Comparison of ENCODE assay signal across 1 cellular context in the genomic region with DNA sequence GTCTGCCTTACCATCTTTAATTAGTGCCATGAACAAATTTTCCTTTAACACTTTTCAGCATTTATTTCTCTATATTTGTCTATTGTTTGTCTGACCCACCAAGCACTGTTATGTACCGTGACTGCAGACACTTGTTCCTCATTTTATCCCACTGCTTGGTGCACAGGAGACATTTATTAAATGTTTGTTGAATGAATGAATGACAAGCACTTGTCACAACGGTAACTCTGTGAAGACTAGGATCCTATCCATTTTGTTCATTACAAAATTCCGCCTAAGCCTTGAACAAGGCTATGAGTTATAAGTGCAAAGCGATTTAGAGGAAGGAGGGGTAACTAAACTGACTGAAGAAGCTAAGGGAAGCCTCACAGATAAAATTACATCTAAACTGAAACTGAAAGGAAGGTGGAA.
TF ChIP-seq lines count a peak whose summit lies in the region.

No MANE protein-coding gene starts in this region.

TF ChIP-seq in K562, 482 proteins besides CTCF, POLR2A, EP300 and RAD21 (continues in another document):
- TF ChIP-seq ZNF668 (CRISPR knock-in tag; IDR thresholded peaks at IDR 0.05) (no peak), GABPB2 (CRISPR knock-in tag; conservative IDR thresholded peaks at IDR 0.05) (no peak), NFE2L1 (tag; IDR thresholded peaks at IDR 0.05; ENCODE audit: borderline replicate concordance, low read depth) (no peak), SRF (CRISPR knock-in tag; IDR thresholded peaks at IDR 0.05) (no peak), ZNF644 (tag; IDR thresholded peaks at IDR 0.05; ENCODE audit: low read depth) (no peak), ZNF134 (CRISPR knock-in tag; conservative IDR thresholded peaks at IDR 0.05) (no peak), HDAC6 (IDR thresholded peaks at IDR 0.05; ENCODE audit: low read depth, low read length) (no peak), FOXK1 (CRISPR knock-in tag; IDR thresholded peaks at IDR 0.05; ENCODE audit: borderline replicate concordance) (no peak), ASH1L (IDR thresholded peaks at IDR 0.05; ENCODE audit: borderline replicate concordance, low read depth, partially characterized antibody) (no peak), ZZZ3 (IDR thresholded peaks at IDR 0.05) (no peak; the same call in 1 of the 2 replicates), KLF13 (tag; IDR thresholded peaks at IDR 0.05; ENCODE audit: borderline replicate concordance, low read depth) (no peak), MTA2 (IDR thresholded peaks at IDR 0.05; ENCODE audit: low read depth) (no peak), GTF2E2 (tag; IDR thresholded peaks at IDR 0.05) (0 out of 2 replicates have a peak, but pooled peaks have one; percentile 37), KHSRP (IDR thresholded peaks at IDR 0.05) (no peak), ATF1 (CRISPR knock-in tag; IDR thresholded peaks at IDR 0.05) (no peak), ATF1 (tag; IDR thresholded peaks at IDR 0.05) (no peak), HDAC3 (IDR thresholded peaks at IDR 0.05; ENCODE audit: borderline replicate concordance, partially characterized antibody) (no peak), TRIM25 (IDR thresholded peaks at IDR 0.05; ENCODE audit: borderline replicate concordance) (no peak), ZNF277 (CRISPR knock-in tag; IDR thresholded peaks at IDR 0.05; ENCODE audit: borderline replicate concordance) (no peak), FOXO4 (CRISPR knock-in tag; IDR thresholded peaks at IDR 0.05) (no peak), NR2C2 (CRISPR knock-in tag; IDR thresholded peaks at IDR 0.05) (no peak), NR2C2 (tag; IDR thresholded peaks at IDR 0.05) (no peak), RBM14 (IDR thresholded peaks at IDR 0.05; ENCODE audit: borderline replicate concordance, insufficient read depth, low read depth, low read length) (no peak), NEUROD1 (IDR thresholded peaks at IDR 0.05; ENCODE audit: borderline replicate concordance, low read depth, low read length, partially characterized antibody) (no peak), IRF2 (CRISPR knock-in tag; IDR thresholded peaks at IDR 0.05) (no peak), FOSL1 (tag; conservative IDR thresholded peaks at IDR 0.05) (no peak), ZNF316 (IDR thresholded peaks at IDR 0.05) (no peak), POLR2AphosphoS2 (IDR thresholded peaks at IDR 0.05; ENCODE audit: low read length) (no peak), ZNF785 (CRISPR knock-in tag; IDR thresholded peaks at IDR 0.05) (no peak), E2F5 (CRISPR knock-in tag; IDR thresholded peaks at IDR 0.05) (no peak), FOXA1 (IDR thresholded peaks at IDR 0.05; ENCODE audit: borderline replicate concordance) (0 out of 2 replicates have a peak, but pooled peaks have one; percentile 31), MAZ (CRISPR knock-in tag; conservative IDR thresholded peaks at IDR 0.05 in 1 of 2, IDR thresholded peaks at IDR 0.05 in 1 of 2) (no peak; a peak in 1 of 4 replicates)
- TF ChIP-seq, protein P1, sequence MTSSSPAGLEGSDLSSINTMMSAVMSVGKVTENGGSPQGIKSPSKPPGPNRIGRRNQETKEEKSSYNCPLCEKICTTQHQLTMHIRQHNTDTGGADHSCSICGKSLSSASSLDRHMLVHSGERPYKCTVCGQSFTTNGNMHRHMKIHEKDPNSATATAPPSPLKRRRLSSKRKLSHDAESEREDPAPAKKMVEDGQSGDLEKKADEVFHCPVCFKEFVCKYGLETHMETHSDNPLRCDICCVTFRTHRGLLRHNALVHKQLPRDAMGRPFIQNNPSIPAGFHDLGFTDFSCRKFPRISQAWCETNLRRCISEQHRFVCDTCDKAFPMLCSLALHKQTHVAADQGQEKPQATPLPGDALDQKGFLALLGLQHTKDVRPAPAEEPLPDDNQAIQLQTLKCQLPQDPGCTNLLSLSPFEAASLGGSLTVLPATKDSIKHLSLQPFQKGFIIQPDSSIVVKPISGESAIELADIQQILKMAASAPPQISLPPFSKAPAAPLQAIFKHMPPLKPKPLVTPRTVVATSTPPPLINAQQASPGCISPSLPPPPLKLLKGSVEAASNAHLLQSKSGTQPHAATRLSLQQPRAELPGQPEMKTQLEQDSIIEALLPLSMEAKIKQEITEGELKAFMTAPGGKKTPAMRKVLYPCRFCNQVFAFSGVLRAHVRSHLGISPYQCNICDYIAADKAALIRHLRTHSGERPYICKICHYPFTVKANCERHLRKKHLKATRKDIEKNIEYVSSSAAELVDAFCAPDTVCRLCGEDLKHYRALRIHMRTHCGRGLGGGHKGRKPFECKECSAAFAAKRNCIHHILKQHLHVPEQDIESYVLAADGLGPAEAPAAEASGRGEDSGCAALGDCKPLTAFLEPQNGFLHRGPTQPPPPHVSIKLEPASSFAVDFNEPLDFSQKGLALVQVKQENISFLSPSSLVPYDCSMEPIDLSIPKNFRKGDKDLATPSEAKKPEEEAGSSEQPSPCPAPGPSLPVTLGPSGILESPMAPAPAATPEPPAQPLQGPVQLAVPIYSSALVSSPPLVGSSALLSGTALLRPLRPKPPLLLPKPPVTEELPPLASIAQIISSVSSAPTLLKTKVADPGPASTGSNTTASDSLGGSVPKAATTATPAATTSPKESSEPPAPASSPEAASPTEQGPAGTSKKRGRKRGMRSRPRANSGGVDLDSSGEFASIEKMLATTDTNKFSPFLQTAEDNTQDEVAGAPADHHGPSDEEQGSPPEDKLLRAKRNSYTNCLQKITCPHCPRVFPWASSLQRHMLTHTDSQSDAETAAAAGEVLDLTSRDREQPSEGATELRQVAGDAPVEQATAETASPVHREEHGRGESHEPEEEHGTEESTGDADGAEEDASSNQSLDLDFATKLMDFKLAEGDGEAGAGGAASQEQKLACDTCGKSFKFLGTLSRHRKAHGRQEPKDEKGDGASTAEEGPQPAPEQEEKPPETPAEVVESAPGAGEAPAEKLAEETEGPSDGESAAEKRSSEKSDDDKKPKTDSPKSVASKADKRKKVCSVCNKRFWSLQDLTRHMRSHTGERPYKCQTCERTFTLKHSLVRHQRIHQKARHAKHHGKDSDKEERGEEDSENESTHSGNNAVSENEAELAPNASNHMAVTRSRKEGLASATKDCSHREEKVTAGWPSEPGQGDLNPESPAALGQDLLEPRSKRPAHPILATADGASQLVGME (CRISPR knock-in tag; IDR thresholded peaks at IDR 0.05), result no peak
- TF ChIP-seq, protein P2, sequence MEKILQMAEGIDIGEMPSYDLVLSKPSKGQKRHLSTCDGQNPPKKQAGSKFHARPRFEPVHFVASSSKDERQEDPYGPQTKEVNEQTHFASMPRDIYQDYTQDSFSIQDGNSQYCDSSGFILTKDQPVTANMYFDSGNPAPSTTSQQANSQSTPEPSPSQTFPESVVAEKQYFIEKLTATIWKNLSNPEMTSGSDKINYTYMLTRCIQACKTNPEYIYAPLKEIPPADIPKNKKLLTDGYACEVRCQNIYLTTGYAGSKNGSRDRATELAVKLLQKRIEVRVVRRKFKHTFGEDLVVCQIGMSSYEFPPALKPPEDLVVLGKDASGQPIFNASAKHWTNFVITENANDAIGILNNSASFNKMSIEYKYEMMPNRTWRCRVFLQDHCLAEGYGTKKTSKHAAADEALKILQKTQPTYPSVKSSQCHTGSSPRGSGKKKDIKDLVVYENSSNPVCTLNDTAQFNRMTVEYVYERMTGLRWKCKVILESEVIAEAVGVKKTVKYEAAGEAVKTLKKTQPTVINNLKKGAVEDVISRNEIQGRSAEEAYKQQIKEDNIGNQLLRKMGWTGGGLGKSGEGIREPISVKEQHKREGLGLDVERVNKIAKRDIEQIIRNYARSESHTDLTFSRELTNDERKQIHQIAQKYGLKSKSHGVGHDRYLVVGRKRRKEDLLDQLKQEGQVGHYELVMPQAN (IDR thresholded peaks at IDR 0.05; ENCODE audit: borderline replicate concordance), result peak; percentile 49; the same call in 1 of the 2 replicates
- TF ChIP-seq, protein P3, sequence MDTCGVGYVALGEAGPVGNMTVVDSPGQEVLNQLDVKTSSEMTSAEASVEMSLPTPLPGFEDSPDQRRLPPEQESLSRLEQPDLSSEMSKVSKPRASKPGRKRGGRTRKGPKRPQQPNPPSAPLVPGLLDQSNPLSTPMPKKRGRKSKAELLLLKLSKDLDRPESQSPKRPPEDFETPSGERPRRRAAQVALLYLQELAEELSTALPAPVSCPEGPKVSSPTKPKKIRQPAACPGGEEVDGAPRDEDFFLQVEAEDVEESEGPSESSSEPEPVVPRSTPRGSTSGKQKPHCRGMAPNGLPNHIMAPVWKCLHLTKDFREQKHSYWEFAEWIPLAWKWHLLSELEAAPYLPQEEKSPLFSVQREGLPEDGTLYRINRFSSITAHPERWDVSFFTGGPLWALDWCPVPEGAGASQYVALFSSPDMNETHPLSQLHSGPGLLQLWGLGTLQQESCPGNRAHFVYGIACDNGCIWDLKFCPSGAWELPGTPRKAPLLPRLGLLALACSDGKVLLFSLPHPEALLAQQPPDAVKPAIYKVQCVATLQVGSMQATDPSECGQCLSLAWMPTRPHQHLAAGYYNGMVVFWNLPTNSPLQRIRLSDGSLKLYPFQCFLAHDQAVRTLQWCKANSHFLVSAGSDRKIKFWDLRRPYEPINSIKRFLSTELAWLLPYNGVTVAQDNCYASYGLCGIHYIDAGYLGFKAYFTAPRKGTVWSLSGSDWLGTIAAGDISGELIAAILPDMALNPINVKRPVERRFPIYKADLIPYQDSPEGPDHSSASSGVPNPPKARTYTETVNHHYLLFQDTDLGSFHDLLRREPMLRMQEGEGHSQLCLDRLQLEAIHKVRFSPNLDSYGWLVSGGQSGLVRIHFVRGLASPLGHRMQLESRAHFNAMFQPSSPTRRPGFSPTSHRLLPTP (IDR thresholded peaks at IDR 0.05; ENCODE audit: borderline replicate concordance, extremely low read depth, insufficient read length), result no peak
- TF ChIP-seq, protein P4, sequence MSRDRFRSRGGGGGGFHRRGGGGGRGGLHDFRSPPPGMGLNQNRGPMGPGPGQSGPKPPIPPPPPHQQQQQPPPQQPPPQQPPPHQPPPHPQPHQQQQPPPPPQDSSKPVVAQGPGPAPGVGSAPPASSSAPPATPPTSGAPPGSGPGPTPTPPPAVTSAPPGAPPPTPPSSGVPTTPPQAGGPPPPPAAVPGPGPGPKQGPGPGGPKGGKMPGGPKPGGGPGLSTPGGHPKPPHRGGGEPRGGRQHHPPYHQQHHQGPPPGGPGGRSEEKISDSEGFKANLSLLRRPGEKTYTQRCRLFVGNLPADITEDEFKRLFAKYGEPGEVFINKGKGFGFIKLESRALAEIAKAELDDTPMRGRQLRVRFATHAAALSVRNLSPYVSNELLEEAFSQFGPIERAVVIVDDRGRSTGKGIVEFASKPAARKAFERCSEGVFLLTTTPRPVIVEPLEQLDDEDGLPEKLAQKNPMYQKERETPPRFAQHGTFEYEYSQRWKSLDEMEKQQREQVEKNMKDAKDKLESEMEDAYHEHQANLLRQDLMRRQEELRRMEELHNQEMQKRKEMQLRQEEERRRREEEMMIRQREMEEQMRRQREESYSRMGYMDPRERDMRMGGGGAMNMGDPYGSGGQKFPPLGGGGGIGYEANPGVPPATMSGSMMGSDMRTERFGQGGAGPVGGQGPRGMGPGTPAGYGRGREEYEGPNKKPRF (IDR thresholded peaks at IDR 0.05; ENCODE audit: low read depth, low read length), result no peak
- TF ChIP-seq, protein P5, sequence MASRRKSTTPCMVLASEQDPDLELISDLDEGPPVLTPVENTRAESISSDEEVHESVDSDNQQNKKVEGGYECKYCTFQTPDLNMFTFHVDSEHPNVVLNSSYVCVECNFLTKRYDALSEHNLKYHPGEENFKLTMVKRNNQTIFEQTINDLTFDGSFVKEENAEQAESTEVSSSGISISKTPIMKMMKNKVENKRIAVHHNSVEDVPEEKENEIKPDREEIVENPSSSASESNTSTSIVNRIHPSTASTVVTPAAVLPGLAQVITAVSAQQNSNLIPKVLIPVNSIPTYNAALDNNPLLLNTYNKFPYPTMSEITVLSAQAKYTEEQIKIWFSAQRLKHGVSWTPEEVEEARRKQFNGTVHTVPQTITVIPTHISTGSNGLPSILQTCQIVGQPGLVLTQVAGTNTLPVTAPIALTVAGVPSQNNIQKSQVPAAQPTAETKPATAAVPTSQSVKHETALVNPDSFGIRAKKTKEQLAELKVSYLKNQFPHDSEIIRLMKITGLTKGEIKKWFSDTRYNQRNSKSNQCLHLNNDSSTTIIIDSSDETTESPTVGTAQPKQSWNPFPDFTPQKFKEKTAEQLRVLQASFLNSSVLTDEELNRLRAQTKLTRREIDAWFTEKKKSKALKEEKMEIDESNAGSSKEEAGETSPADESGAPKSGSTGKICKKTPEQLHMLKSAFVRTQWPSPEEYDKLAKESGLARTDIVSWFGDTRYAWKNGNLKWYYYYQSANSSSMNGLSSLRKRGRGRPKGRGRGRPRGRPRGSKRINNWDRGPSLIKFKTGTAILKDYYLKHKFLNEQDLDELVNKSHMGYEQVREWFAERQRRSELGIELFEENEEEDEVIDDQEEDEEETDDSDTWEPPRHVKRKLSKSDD (conservative IDR thresholded peaks at IDR 0.05; ENCODE audit: low read length), result no peak
